In the genomic region with DNA sequence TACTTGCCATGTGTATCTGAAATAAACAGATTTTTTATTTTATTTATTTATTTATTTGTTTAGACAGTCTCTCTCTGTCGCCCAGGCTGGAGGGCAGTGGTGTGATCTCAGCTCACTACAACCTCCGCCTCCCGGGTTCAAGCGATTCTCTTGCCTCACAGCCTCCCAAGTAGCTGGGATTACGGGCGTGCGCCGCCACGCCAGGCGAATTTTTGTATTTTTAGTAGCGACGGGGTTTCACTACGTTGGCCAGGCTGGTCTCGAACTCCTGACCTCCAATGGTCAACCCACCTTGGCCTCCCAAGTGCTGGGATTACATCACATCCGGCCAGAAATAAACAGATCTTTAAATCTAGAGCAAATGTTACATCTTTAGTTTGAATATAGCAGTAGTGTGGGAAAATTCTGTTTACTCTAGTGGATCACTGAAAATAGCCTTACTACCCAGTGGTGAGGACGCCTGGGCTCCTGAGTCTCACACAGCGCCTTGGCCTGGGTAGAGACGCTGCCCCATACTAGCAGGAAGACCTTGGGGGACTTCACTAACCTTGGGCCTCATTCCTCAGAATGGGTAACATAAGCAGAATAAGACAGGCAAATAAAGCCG, we compare ENCODE assay signal across 1 cellular context.
TF ChIP-seq lines count a peak whose summit lies in the region.

No MANE protein-coding gene starts in this region.

TF ChIP-seq in neural cell, 6 proteins besides CTCF, POLR2A, EP300 and RAD21 (continued from another document):
- TF ChIP-seq, protein P1, sequence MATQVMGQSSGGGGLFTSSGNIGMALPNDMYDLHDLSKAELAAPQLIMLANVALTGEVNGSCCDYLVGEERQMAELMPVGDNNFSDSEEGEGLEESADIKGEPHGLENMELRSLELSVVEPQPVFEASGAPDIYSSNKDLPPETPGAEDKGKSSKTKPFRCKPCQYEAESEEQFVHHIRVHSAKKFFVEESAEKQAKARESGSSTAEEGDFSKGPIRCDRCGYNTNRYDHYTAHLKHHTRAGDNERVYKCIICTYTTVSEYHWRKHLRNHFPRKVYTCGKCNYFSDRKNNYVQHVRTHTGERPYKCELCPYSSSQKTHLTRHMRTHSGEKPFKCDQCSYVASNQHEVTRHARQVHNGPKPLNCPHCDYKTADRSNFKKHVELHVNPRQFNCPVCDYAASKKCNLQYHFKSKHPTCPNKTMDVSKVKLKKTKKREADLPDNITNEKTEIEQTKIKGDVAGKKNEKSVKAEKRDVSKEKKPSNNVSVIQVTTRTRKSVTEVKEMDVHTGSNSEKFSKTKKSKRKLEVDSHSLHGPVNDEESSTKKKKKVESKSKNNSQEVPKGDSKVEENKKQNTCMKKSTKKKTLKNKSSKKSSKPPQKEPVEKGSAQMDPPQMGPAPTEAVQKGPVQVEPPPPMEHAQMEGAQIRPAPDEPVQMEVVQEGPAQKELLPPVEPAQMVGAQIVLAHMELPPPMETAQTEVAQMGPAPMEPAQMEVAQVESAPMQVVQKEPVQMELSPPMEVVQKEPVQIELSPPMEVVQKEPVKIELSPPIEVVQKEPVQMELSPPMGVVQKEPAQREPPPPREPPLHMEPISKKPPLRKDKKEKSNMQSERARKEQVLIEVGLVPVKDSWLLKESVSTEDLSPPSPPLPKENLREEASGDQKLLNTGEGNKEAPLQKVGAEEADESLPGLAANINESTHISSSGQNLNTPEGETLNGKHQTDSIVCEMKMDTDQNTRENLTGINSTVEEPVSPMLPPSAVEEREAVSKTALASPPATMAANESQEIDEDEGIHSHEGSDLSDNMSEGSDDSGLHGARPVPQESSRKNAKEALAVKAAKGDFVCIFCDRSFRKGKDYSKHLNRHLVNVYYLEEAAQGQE (IDR thresholded peaks at IDR 0.05; ENCODE audit: borderline replicate concordance): no peak
- no peak for TF ChIP-seq SMC3 (conservative IDR thresholded peaks at IDR 0.05; ENCODE audit: poor library complexity)
